ENCODE assay signal across 15 cellular contexts in genomic region chr7:137287651-137288258, GRCh38. TPM values are rescaled to one million over a fixed set of nuclear protein-coding genes. Genes with fewer than 3 reads are reported as not detected.
DNase-seq lines count a peak whose midpoint lies in the region; ATAC-seq, FAIRE-seq and TF ChIP-seq lines count a peak whose summit lies in the region.
"Had no signal": no experiment of that assay in that cellular context is flagged by ENCODE, and none has a peak within 500 bp of the region (broad histone marks: within the 10 kb centered on the region; RNA-seq: fewer than 3 reads in every experiment).

No MANE protein-coding gene starts in this region.

- no peak overlapping the region for H3K4me3 Mint-ChIP-seq in activated CD4-positive, alpha-beta T cell treated with anti-CD3 and anti-CD28 coated beads for 36 hours
- H3K4me3 Mint-ChIP-seq: naive B cell had no signal

- peak; percentile 76 for TF ChIP-seq CTCF in 22Rv1 (IDR thresholded peaks at IDR 0.05)
- peak; percentile 19 for TF ChIP-seq CTCF in GM12873 (IDR thresholded peaks at IDR 0.05; ENCODE audit: insufficient read depth, low read depth, low read length, missing control alignments)
- peak; percentile 35 for TF ChIP-seq CTCF in fibroblast of the aortic adventitia (IDR thresholded peaks at IDR 0.05; ENCODE audit: insufficient read depth, low read length)
- no peak for TF ChIP-seq CTCF in GM13977 (IDR thresholded peaks at IDR 0.05; ENCODE audit: extremely low read depth, insufficient read depth, missing control alignments)

- in situ Hi-C loops in GM13977 (cut with MboI; ENCODE audit: low pct_unique_long_range_greater_than_20kb, low sequenced_read_pairs, unreplicated experiment): no loop called here

- H3K36me3 Mint-ChIP-seq in activated CD4-positive, alpha-beta T cell treated with anti-CD3 and anti-CD28 coated beads for 36 hours (ENCODE audit: low read depth): no peaks in the 10 kb centered on the region
- H3K36me3 Mint-ChIP-seq: naive B cell had no signal

- no peak overlapping the region for H3K27ac Mint-ChIP-seq in activated CD4-positive, alpha-beta T cell treated with anti-CD3 and anti-CD28 coated beads for 36 hours
- H3K27ac Mint-ChIP-seq: naive B cell had no signal

- DNase-seq in RPMI8226 (peak; percentile 18), fibroblast of the aortic adventitia (ENCODE audit: low read depth) (no peak), GM13977 (ENCODE audit: low spot score) (no peak), NCI-H1694 treated with DMSO at 0.1 percent for 48 hours (lab: John Stamatoyannopoulos, UW) (no peak), urothelium cell line (ENCODE audit: low spot score) (no peak)
- DNase-seq in activated CD4-positive, alpha-beta T cell treated with anti-CD3 and anti-CD28 coated beads for 36 hours: no peak
- DNase-seq: activated naive CD4-positive, alpha-beta T cell; C1 segment of cervical spinal cord; effector CD4-positive, alpha-beta T cell; naive B cell; NCI-H146; SHP77; stimulated activated naive CD4-positive, alpha-beta T cell had no signal

- POLR2A ChIA-PET in activated CD4-positive, alpha-beta T cell treated with anti-CD3 and anti-CD28 coated beads for 36 hours (lab: Charles Lee): no interaction called here

- intact Hi-C loops in activated CD4-positive, alpha-beta T cell treated with anti-CD3 and anti-CD28 coated beads for 36 hours (cut with DNase I, micrococcal nuclease): no loop called here

- H3K9me3 Mint-ChIP-seq in activated CD4-positive, alpha-beta T cell treated with anti-CD3 and anti-CD28 coated beads for 36 hours (ENCODE audit: low read depth): peaks cover 2% of the 10 kb centered on the region

- H3K27me3 Mint-ChIP-seq in activated CD4-positive, alpha-beta T cell treated with anti-CD3 and anti-CD28 coated beads for 36 hours: no peaks in the 10 kb centered on the region
- H3K27me3 Mint-ChIP-seq: naive B cell had no signal

- no peak for ATAC-seq in activated CD4-positive, alpha-beta T cell treated with anti-CD3 and anti-CD28 coated beads for 36 hours

- no peak overlapping the region for H3K27ac ChIP-seq in 22Rv1

- CTCF ChIA-PET in activated CD4-positive, alpha-beta T cell treated with anti-CD3 and anti-CD28 coated beads for 36 hours (lab: Charles Lee): no interaction called here

- no peaks in the 10 kb centered on the region for H3K4me1 Mint-ChIP-seq in activated CD4-positive, alpha-beta T cell treated with anti-CD3 and anti-CD28 coated beads for 36 hours
- H3K4me1 Mint-ChIP-seq: naive B cell had no signal

- H3K4me3 ChIP-seq in fibroblast of the aortic adventitia (ENCODE audit: low read depth, low read length): no peak overlapping the region

- FAIRE-seq in urothelium cell line (lab: Jason Lieb, UNC): no peak

RNA-seq across cellular contexts. Expression of gene PTN, which starts 55.8 kb away (rescaled TPM):
- 12.8 and 28.7 TPM in 2 replicates for total RNA-seq in fibroblast of the aortic adventitia (ENCODE audit: low replicate concordance)
- total RNA-seq in activated CD4-positive, alpha-beta T cell treated with anti-CD3 and anti-CD28 coated beads for 36 hours: not detected

Comparison
In these comparisons a context has a peak if more than half of its experiments do, and no peak if none do; other contexts are left out.
1. RNA of gene PTN, which starts 55.8 kb away (total RNA-seq): 12.8 to 28.7 TPM in fibroblast of the aortic adventitia; not detected in activated CD4-positive, alpha-beta T cell treated with anti-CD3 and anti-CD28 coated beads for 36 hours; every median in the first group is over 10 times any median in the second.